21 cellular contexts compared by ENCODE assay signal in the genomic region with DNA sequence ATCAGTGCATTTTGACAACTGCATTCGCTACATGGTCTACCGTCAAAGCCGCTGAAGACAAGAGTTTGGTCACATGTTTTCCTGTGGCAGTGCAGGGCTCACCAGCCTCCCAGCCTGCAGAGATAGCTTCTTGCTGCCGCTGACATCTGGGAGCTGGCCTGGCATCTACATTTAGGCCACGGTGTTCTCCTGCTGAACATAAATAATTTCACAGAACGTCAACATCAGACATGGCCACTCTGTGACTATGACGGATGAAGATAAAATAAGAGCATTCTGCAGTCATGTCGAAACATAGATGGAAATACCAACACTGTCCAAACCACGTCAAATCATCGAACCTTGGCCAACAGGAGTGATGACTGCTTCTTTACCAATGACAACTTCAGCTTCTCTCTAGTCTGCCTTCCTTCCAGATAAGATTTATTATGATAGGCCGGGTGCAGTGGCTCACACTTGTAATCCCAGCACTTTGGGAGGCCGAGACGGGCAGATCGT.
"Had no signal": no experiment of that assay in that cellular context is flagged by ENCODE, and none has a peak within 500 bp of the region (broad histone marks: within the 10 kb centered on the region; RNA-seq: fewer than 3 reads in every experiment).

No MANE protein-coding gene starts in this region.

- H3K4me3 ChIP-seq: coronary artery, dorsolateral prefrontal cortex, esophagus muscularis mucosa, gastroesophageal sphincter, heart left ventricle, left lung, lower lobe of right lung had no signal

- DNase-seq: dermis blood vessel endothelial cell; dorsolateral prefrontal cortex; effector CD4-positive, alpha-beta T cell; effector memory CD4-positive, alpha-beta T cell; foreskin keratinocyte; heart left ventricle; hippocampal formation; left cardiac atrium; left lung; left ventricle myocardium superior; lower lobe of right lung; mesendoderm; midbrain had no signal

- H3K27ac ChIP-seq: coronary artery, dorsolateral prefrontal cortex, esophagus muscularis mucosa, foreskin keratinocyte, gastroesophageal sphincter, heart left ventricle, left lung, lower lobe of right lung had no signal

- H3K4me1 ChIP-seq: esophagus muscularis mucosa, foreskin keratinocyte, left lung, lower lobe of right lung had no signal

- FAIRE-seq: colon, endothelial cell of umbilical vein, frontal cortex, islet of Langerhans, keratinocyte had no signal

- H3K36me3 ChIP-seq: esophagus muscularis mucosa, gastroesophageal sphincter, heart left ventricle, left lung, lower lobe of right lung had no signal

- H3K9me3 ChIP-seq: lower lobe of right lung had no signal
